ENCODE assay signal across 1 cellular context in the genomic region with DNA sequence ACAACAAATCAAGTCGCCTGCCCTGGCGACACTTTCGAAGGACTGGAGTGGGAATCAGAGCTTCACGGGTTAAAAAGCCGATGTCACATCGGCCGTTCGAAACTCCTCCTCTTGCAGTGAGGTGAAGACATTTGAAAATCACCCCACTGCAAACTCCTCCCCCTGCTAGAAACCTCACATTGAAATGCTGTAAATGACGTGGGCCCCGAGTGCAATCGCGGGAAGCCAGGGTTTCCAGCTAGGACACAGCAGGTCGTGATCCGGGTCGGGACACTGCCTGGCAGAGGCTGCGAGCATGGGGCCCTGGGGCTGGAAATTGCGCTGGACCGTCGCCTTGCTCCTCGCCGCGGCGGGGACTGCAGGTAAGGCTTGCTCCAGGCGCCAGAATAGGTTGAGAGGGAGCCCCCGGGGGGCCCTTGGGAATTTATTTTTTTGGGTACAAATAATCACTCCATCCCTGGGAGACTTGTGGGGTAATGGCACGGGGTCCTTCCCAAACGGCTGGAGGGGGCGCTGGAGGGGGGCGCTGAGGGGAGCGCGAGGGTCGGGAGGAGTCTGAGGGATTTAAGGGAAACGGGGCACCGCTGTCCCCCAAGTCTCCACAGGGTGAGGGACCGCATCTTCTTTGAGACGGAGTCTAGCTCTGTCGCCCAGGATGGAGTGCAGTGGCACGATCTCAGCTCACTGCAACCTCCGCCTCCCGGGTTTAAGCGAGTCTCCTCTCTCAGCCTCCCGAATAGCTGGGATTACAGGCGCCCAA.
TF ChIP-seq lines count a peak whose summit lies in the region.

Gene LDLR, plus strand, starts transcription at position 210 of the 760 bp plus-strand sequence. Its CDS starts 86 bp downstream, at position 296.

TF ChIP-seq in K562, 482 proteins besides CTCF, POLR2A, EP300 and RAD21 (continued from another document and continues in another):
- TF ChIP-seq, protein P1, sequence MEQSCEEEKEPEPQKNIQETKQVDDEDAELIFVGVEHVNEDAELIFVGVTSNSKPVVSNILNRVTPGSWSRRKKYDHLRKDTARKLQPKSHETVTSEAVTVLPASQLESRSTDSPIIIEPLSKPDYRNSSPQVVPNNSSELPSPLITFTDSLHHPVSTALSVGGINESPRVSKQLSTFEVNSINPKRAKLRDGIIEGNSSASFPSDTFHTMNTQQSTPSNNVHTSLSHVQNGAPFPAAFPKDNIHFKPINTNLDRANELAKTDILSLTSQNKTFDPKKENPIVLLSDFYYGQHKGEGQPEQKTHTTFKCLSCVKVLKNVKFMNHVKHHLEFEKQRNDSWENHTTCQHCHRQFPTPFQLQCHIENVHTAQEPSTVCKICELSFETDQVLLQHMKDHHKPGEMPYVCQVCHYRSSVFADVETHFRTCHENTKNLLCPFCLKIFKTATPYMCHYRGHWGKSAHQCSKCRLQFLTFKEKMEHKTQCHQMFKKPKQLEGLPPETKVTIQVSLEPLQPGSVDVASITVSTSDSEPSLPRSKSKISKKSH (CRISPR knock-in tag; IDR thresholded peaks at IDR 0.05) = no peak
- TF ChIP-seq BDP1 (IDR thresholded peaks at IDR 0.05; ENCODE audit: insufficient read depth, insufficient read length) = no peak
- no peak for TF ChIP-seq ZNF224 (CRISPR knock-in tag; IDR thresholded peaks at IDR 0.05)
- no peak for TF ChIP-seq SMAD3 (CRISPR knock-in tag; conservative IDR thresholded peaks at IDR 0.05)
- no peak for TF ChIP-seq EGR1 (conservative IDR thresholded peaks at IDR 0.05)
- 0 out of 2 replicates have a peak, but pooled peaks have one; percentile 17 for TF ChIP-seq SMARCE1 (IDR thresholded peaks at IDR 0.05)
- 0 out of 4 replicates have a peak, but pooled peaks of 1 of the 2 experiments have one; percentile 45 for TF ChIP-seq KDM4B (IDR thresholded peaks at IDR 0.05; ENCODE audit: borderline replicate concordance in 2 of 2, low read depth in 1 of 2)
- no peak for TF ChIP-seq HSF4 (CRISPR knock-in tag; IDR thresholded peaks at IDR 0.05; ENCODE audit: borderline replicate concordance)
- TF ChIP-seq TCF7 (IDR thresholded peaks at IDR 0.05; ENCODE audit: borderline replicate concordance) = no peak
- TF ChIP-seq, protein P2, sequence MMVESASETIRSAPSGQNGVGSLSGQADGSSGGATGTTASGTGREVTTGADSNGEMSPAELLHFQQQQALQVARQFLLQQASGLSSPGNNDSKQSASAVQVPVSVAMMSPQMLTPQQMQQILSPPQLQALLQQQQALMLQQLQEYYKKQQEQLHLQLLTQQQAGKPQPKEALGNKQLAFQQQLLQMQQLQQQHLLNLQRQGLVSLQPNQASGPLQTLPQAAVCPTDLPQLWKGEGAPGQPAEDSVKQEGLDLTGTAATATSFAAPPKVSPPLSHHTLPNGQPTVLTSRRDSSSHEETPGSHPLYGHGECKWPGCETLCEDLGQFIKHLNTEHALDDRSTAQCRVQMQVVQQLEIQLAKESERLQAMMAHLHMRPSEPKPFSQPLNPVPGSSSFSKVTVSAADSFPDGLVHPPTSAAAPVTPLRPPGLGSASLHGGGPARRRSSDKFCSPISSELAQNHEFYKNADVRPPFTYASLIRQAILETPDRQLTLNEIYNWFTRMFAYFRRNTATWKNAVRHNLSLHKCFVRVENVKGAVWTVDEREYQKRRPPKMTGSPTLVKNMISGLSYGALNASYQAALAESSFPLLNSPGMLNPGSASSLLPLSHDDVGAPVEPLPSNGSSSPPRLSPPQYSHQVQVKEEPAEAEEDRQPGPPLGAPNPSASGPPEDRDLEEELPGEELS (CRISPR knock-in tag; IDR thresholded peaks at IDR 0.05; ENCODE audit: borderline replicate concordance) = no peak
- peak; percentile 51; the same call in 1 of the 2 replicates for TF ChIP-seq PHF8 (IDR thresholded peaks at IDR 0.05; ENCODE audit: borderline replicate concordance, low read length)
- TF ChIP-seq ZNF780A (CRISPR knock-in tag; IDR thresholded peaks at IDR 0.05) = no peak
- no peak for TF ChIP-seq SAP30 (IDR thresholded peaks at IDR 0.05; ENCODE audit: borderline replicate concordance, insufficient read depth, low read depth, low read length, poor library complexity, severe bottlenecking)
- TF ChIP-seq, protein P3, sequence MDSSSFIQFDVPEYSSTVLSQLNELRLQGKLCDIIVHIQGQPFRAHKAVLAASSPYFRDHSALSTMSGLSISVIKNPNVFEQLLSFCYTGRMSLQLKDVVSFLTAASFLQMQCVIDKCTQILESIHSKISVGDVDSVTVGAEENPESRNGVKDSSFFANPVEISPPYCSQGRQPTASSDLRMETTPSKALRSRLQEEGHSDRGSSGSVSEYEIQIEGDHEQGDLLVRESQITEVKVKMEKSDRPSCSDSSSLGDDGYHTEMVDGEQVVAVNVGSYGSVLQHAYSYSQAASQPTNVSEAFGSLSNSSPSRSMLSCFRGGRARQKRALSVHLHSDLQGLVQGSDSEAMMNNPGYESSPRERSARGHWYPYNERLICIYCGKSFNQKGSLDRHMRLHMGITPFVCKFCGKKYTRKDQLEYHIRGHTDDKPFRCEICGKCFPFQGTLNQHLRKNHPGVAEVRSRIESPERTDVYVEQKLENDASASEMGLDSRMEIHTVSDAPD (CRISPR knock-in tag; IDR thresholded peaks at IDR 0.05) = no peak
- TF ChIP-seq HDAC3 (IDR thresholded peaks at IDR 0.05; ENCODE audit: borderline replicate concordance, partially characterized antibody) = no peak
- TF ChIP-seq ZNF830 (CRISPR knock-in tag; IDR thresholded peaks at IDR 0.05) = no peak
- no peak for TF ChIP-seq ZNF407 (IDR thresholded peaks at IDR 0.05; ENCODE audit: low read depth)
- no peak for TF ChIP-seq PTBP1 (IDR thresholded peaks at IDR 0.05; ENCODE audit: low read depth, low read length)
- TF ChIP-seq PPARD (CRISPR knock-in tag; IDR thresholded peaks at IDR 0.05) = no peak
- no peak for TF ChIP-seq HNRNPH1 (optimal IDR thresholded peaks at IDR 0.05; ENCODE audit: low read depth, low read length)
- TF ChIP-seq FUS (optimal IDR thresholded peaks at IDR 0.05; ENCODE audit: low read depth, low read length) = no peak
- no peak for TF ChIP-seq EWSR1 (IDR thresholded peaks at IDR 0.05; ENCODE audit: borderline replicate concordance, low read depth, partially characterized antibody)
- TF ChIP-seq, protein P4, sequence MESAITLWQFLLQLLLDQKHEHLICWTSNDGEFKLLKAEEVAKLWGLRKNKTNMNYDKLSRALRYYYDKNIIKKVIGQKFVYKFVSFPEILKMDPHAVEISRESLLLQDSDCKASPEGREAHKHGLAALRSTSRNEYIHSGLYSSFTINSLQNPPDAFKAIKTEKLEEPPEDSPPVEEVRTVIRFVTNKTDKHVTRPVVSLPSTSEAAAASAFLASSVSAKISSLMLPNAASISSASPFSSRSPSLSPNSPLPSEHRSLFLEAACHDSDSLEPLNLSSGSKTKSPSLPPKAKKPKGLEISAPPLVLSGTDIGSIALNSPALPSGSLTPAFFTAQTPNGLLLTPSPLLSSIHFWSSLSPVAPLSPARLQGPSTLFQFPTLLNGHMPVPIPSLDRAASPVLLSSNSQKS (CRISPR knock-in tag; IDR thresholded peaks at IDR 0.05) = no peak
- no peak for TF ChIP-seq ZC3H11A (IDR thresholded peaks at IDR 0.05; ENCODE audit: low read depth, low read length)
- no peak for TF ChIP-seq GABPB2 (CRISPR knock-in tag; conservative IDR thresholded peaks at IDR 0.05)
- TF ChIP-seq MYNN (IDR thresholded peaks at IDR 0.05) = no peak
- no peak for TF ChIP-seq MYNN (CRISPR knock-in tag; IDR thresholded peaks at IDR 0.05)
- peak; percentile 93 for TF ChIP-seq RBFOX2 (IDR thresholded peaks at IDR 0.05; ENCODE audit: low read depth, low read length)
- TF ChIP-seq RBM15 (IDR thresholded peaks at IDR 0.05; ENCODE audit: insufficient read depth, low read length) = no peak
- TF ChIP-seq ZSCAN32 (CRISPR knock-in tag; IDR thresholded peaks at IDR 0.05) = no peak
- TF ChIP-seq GMEB1 (CRISPR knock-in tag; IDR thresholded peaks at IDR 0.05) = no peak
- TF ChIP-seq KHSRP (IDR thresholded peaks at IDR 0.05) = no peak
- TF ChIP-seq ZBTB1 (CRISPR knock-in tag; IDR thresholded peaks at IDR 0.05; ENCODE audit: borderline replicate concordance, low read depth) = no peak
- TF ChIP-seq ELF1 (tag; IDR thresholded peaks at IDR 0.05) = no peak
- no peak for TF ChIP-seq THRAP3 (IDR thresholded peaks at IDR 0.05; ENCODE audit: borderline replicate concordance)
- no peak for TF ChIP-seq ZNF764 (CRISPR knock-in tag; IDR thresholded peaks at IDR 0.05; ENCODE audit: low read depth)
- TF ChIP-seq, protein P5, sequence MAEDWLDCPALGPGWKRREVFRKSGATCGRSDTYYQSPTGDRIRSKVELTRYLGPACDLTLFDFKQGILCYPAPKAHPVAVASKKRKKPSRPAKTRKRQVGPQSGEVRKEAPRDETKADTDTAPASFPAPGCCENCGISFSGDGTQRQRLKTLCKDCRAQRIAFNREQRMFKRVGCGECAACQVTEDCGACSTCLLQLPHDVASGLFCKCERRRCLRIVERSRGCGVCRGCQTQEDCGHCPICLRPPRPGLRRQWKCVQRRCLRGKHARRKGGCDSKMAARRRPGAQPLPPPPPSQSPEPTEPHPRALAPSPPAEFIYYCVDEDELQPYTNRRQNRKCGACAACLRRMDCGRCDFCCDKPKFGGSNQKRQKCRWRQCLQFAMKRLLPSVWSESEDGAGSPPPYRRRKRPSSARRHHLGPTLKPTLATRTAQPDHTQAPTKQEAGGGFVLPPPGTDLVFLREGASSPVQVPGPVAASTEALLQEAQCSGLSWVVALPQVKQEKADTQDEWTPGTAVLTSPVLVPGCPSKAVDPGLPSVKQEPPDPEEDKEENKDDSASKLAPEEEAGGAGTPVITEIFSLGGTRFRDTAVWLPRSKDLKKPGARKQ (CRISPR knock-in tag; IDR thresholded peaks at IDR 0.05) = no peak
